In genomic region chr1:150692720-150693119, GRCh38 we compare ENCODE assay signal across 1 cellular context.
TF ChIP-seq lines count a peak whose summit lies in the region.

No MANE protein-coding gene starts in this region.

TF ChIP-seq in HepG2, 621 proteins besides CTCF, POLR2A, EP300 and RAD21:
- TF ChIP-seq ZNF605 (CRISPR knock-in tag; IDR thresholded peaks at IDR 0.05), result no peak
